9 cellular contexts compared by ENCODE assay signal in genomic region chr19:18414504-18415176, GRCh38. TPM values are rescaled to one million over a fixed set of nuclear protein-coding genes. Genes with fewer than 3 reads are reported as not detected.
DNase-seq lines count a peak whose midpoint lies in the region; ATAC-seq lines count a peak whose summit lies in the region.
"Had no signal": no experiment of that assay in that cellular context is flagged by ENCODE, and none has a peak within 500 bp of the region (broad histone marks: within the 10 kb centered on the region; RNA-seq: fewer than 3 reads in every experiment).

No MANE protein-coding gene starts in this region.

- H3K27ac ChIP-seq in right cardiac atrium (ENCODE audit: low read length) (peak overlapping the region; percentile 92), temporal lobe (ENCODE audit: low read depth, low read length) (peak overlapping the region; percentile 65)

- 13% methylated on average over 11 of the region's 11 CpGs for WGBS in right cardiac atrium

- peaks cover 7% of the 10 kb centered on the region for H3K4me1 ChIP-seq in right cardiac atrium (ENCODE audit: control insufficient read depth, insufficient read depth, low read length)

- H3K27me3 Mint-ChIP-seq in T-helper 2 cell treated with Interferon-gamma antibody and Interleukin-4, amounts not matched to agents 5 μg/mL and 100 μg/mL, for 36 hours (ENCODE audit: low read depth) = no peaks in the 10 kb centered on the region

- H3K4me1 Mint-ChIP-seq in T-helper 2 cell treated with Interferon-gamma antibody and Interleukin-4, amounts not matched to agents 5 μg/mL and 100 μg/mL, for 36 hours (ENCODE audit: low read depth) = peaks cover 43% of the 10 kb centered on the region

- H3K27me3 ChIP-seq in right cardiac atrium (ENCODE audit: control insufficient read depth, insufficient read depth) = no peaks in the 10 kb centered on the region

- no peaks in the 10 kb centered on the region for H3K9me3 ChIP-seq in right cardiac atrium (ENCODE audit: control insufficient read depth, low read length)

- intact Hi-C loops in right cardiac atrium (cut with DNase I) = loop anchor here in 2 of 4 donors (5.0 to 10.0 kb wide), 4 partner anchors 62 to 210 kb away; partner anchors contain the start of genes RAB3A (in 2 of the 2) and IQCN (in 1 of the 2)

- H3K9me3 Mint-ChIP-seq in T-helper 2 cell treated with Interferon-gamma antibody and Interleukin-4, amounts not matched to agents 5 μg/mL and 100 μg/mL, for 36 hours = no peaks in the 10 kb centered on the region

- no peak for ATAC-seq in right cardiac atrium
- ATAC-seq in HG03025 (IDR thresholded peaks at IDR 0.05; ENCODE audit: low FRiP score, unreplicated experiment) = no peak
- no peak for ATAC-seq in GM21786 (IDR thresholded peaks at IDR 0.05; ENCODE audit: unreplicated experiment)

- peak overlapping the region; percentile 36 for H3K4me3 Mint-ChIP-seq in T-helper 2 cell treated with Interferon-gamma antibody and Interleukin-4, amounts not matched to agents 5 μg/mL and 100 μg/mL, for 36 hours

- no peak for DNase-seq in T-helper 2 cell treated with Interferon-gamma antibody and Interleukin-4, amounts not matched to agents 5 μg/mL and 100 μg/mL, for 36 hours (ENCODE audit: low spot score)
- DNase-seq in T-helper 2 cell = no peak
- DNase-seq in SKM-1 (lab: John Stamatoyannopoulos, UW; ENCODE audit: unreplicated experiment) = peak; percentile 29
- peak; percentile 36 to 73 (median 72) for DNase-seq in right cardiac atrium
- DNase-seq in germinal center (ENCODE audit: low spot score) = no peak

- H3K4me3 ChIP-seq in right cardiac atrium (ENCODE audit: low read length) = peak overlapping the region; percentile 12

- peak overlapping the region; percentile 82 for H3K27ac Mint-ChIP-seq in T-helper 2 cell treated with Interferon-gamma antibody and Interleukin-4, amounts not matched to agents 5 μg/mL and 100 μg/mL, for 36 hours

- no peaks in the 10 kb centered on the region for H3K36me3 Mint-ChIP-seq in T-helper 2 cell treated with Interferon-gamma antibody and Interleukin-4, amounts not matched to agents 5 μg/mL and 100 μg/mL, for 36 hours (ENCODE audit: low read depth)

RNA-seq across cellular contexts. Expression of gene SSBP4, which starts 4.6 kb away (rescaled TPM):
- total RNA-seq in right cardiac atrium (10 to 100 TPM; 32.7 to 40.0 (median 37.8) TPM), temporal lobe (52.1 TPM)
- polyA plus RNA-seq in right cardiac atrium = 36.2 TPM

RNA-seq across cellular contexts. Expression of gene LRRC25, which starts 17.2 kb away (rescaled TPM):
- total RNA-seq in right cardiac atrium (1 to 10 TPM; 3.1 to 4.3 (median 3.7) TPM), temporal lobe (0.25 TPM)
- polyA plus RNA-seq in right cardiac atrium = 1.5 TPM
- total RNA-seq: T-helper 2 cell treated with Interferon-gamma antibody and Interleukin-4, amounts not matched to agents 100 ng/mL and 5 ng/mL, for 36 hours had no signal

RNA-seq across cellular contexts. Expression of gene ISYNA1, which starts 23.3 kb away (rescaled TPM):
- total RNA-seq in right cardiac atrium = 10 to 100 TPM; 36.9 to 55.4 (median 45.3) TPM
- 50.7 TPM for polyA plus RNA-seq in right cardiac atrium
- total RNA-seq in temporal lobe = 80.4 TPM

RNA-seq across cellular contexts. Expression of gene GDF15, which starts 28.7 kb away (rescaled TPM):
- total RNA-seq in right cardiac atrium (under 1 TPM in 3 of 4 donors, not detected in 1; 0.50 to 0.60 (median 0.53) TPM), temporal lobe (0.74 TPM)
- 0.25 TPM for polyA plus RNA-seq in right cardiac atrium
- total RNA-seq: T-helper 2 cell treated with Interferon-gamma antibody and Interleukin-4, amounts not matched to agents 100 ng/mL and 5 ng/mL, for 36 hours had no signal

Comparison
In these comparisons a context has a peak if more than half of its experiments do, and no peak if none do; other contexts are left out.
1. DNase-seq: peak in SKM-1 (single experiment) and right cardiac atrium (3 of 3); none in T-helper 2 cell treated with Interferon-gamma antibody and Interleukin-4, amounts not matched to agents 5 μg/mL and 100 μg/mL, for 36 hours (single experiment), T-helper 2 cell (0 of 5) and germinal center (single experiment).